In genomic region chr12:108821407-108822397, GRCh38 we compare ENCODE assay signal across 9 cellular contexts. TPM values are rescaled to one million over a fixed set of nuclear protein-coding genes. Genes with fewer than 3 reads are reported as not detected.
DNase-seq lines count a peak whose midpoint lies in the region; ATAC-seq and TF ChIP-seq lines count a peak whose summit lies in the region.
"Had no signal": no experiment of that assay in that cellular context is flagged by ENCODE, and none has a peak within 500 bp of the region (broad histone marks: within the 10 kb centered on the region; RNA-seq: fewer than 3 reads in every experiment).

No MANE protein-coding gene starts in this region.

- H3K4me1 Mint-ChIP-seq in activated T-cell treated with anti-CD3 and anti-CD28 coated beads, Interleukin-2, amount 50 U/mL, for 24 hours (ENCODE audit: low read depth), result peaks cover 43% of the 10 kb centered on the region

- no peak overlapping the region; the same call in 1 of the 2 replicates for H3K9ac ChIP-seq in OCI-LY1 (ENCODE audit: low read length)

- H3K4me3 Mint-ChIP-seq in activated T-cell treated with anti-CD3 and anti-CD28 coated beads, Interleukin-2, amount 50 U/mL, for 24 hours, result no peak overlapping the region

- peak overlapping the region; percentile 69 for H3K27ac ChIP-seq in OCI-LY1 (ENCODE audit: low read depth, low read length, poor library complexity, severe bottlenecking)
- peak overlapping the region; percentile 14 to 24 for H3K27ac ChIP-seq in thoracic aorta

- H4K20me1 ChIP-seq in OCI-LY1 (ENCODE audit: insufficient read depth, low read length), result no peaks in the 10 kb centered on the region

- H3K79me2 ChIP-seq in OCI-LY1 (ENCODE audit: insufficient read depth, low read length), result no peaks in the 10 kb centered on the region; the same call in 1 of the 2 replicates

- H3K4me1 ChIP-seq in OCI-LY1 (ENCODE audit: insufficient read depth, low read length, severe bottlenecking) (peaks cover 86% of the 10 kb centered on the region), thoracic aorta (ENCODE audit: control insufficient read depth in 1 of 2, low read depth in 2 of 2) (peaks cover 39 to 58% of the 10 kb centered on the region in 2 donors)

- DNase-seq in activated T-cell treated with anti-CD3 and anti-CD28 coated beads, Interleukin-2, amount 50 U/mL, for 24 hours, result no peak
- DNase-seq in activated T-cell treated with anti-CD3 and anti-CD28 coated beads, Interleukin-2, amount 50 U/mL, for 1 hour, result no peak
- DNase-seq in foreskin fibroblast, result peak; percentile 49 to 71
- no peak for DNase-seq in thoracic aorta (ENCODE audit: low spot score)
- DNase-seq in NCI-H2029 (lab: John Stamatoyannopoulos, UW), result no peak
- DNase-seq in HuH-7 (ENCODE audit: low spot score), result no peak
- no peak for DNase-seq in A172 (ENCODE audit: low spot score)

- H3K4me3 ChIP-seq in OCI-LY1 (ENCODE audit: low read depth, low read length, poor library complexity, severe bottlenecking) (peak overlapping the region; percentile 5), foreskin fibroblast (ENCODE audit: low read depth in 1 of 2, low read length in 2 of 2) (no peak overlapping the region), thoracic aorta (no peak overlapping the region)

- ATAC-seq in thoracic aorta (ENCODE audit: insufficient number of reproducible peaks, low FRiP score, low read depth), result no peak

- no peak for TF ChIP-seq CTCF in OCI-LY1 (IDR thresholded peaks at IDR 0.05; ENCODE audit: low read length)
- no peak for TF ChIP-seq CTCF in foreskin fibroblast (IDR thresholded peaks at IDR 0.05; ENCODE audit: low read depth, low read length)
- no peak for TF ChIP-seq CTCF in thoracic aorta (IDR thresholded peaks at IDR 0.05)

- H3K27me3 ChIP-seq in OCI-LY1 (ENCODE audit: insufficient read depth, low read length) (no peaks in the 10 kb centered on the region), thoracic aorta (replicated peaks; ENCODE audit: insufficient read depth) (no peaks in the 10 kb centered on the region)

- peaks cover 68% of the 10 kb centered on the region for H3K36me3 Mint-ChIP-seq in activated T-cell treated with anti-CD3 and anti-CD28 coated beads, Interleukin-2, amount 50 U/mL, for 24 hours (ENCODE audit: low read depth)

- H3K9me3 Mint-ChIP-seq in activated T-cell treated with anti-CD3 and anti-CD28 coated beads, Interleukin-2, amount 50 U/mL, for 24 hours, result no peaks in the 10 kb centered on the region

- no peaks in the 10 kb centered on the region for H3K9me2 ChIP-seq in OCI-LY1 (ENCODE audit: low read depth, low read length)

- H3K9me3 ChIP-seq in OCI-LY1 (ENCODE audit: low read length), result no peaks in the 10 kb centered on the region
- H3K9me3 ChIP-seq in thoracic aorta, result no peaks in the 10 kb centered on the region

- H3K27me3 Mint-ChIP-seq in activated T-cell treated with anti-CD3 and anti-CD28 coated beads, Interleukin-2, amount 50 U/mL, for 24 hours, result no peaks in the 10 kb centered on the region

- H3F3A ChIP-seq in OCI-LY1 (ENCODE audit: insufficient read depth, low read length), result peaks cover 7% of the 10 kb centered on the region; the same call in 1 of the 2 replicates

- H3K36me3 ChIP-seq in OCI-LY1 (ENCODE audit: insufficient read depth, low read length) (peaks cover 5% of the 10 kb centered on the region; the same call in 1 of the 2 replicates), thoracic aorta (peaks cover 11% of the 10 kb centered on the region)

- peak overlapping the region; percentile 47; the same call in 1 of the 2 replicates for H3K4me2 ChIP-seq in OCI-LY1 (ENCODE audit: low read length)

- peak overlapping the region; percentile 65 for H3K27ac Mint-ChIP-seq in activated T-cell treated with anti-CD3 and anti-CD28 coated beads, Interleukin-2, amount 50 U/mL, for 24 hours

- H2AFZ ChIP-seq in OCI-LY1 (ENCODE audit: low read length), result no peak overlapping the region

RNA-seq across cellular contexts. Expression of gene SSH1, which starts 35.7 kb away (rescaled TPM):
- 10 to 100 TPM; 25.3 to 57.6 TPM for total RNA-seq in thoracic aorta
- total RNA-seq in A172 (2014; rRNA removed; shearing (Covaris generic)), result 6.9 and 7.4 TPM in 2 replicates

RNA-seq across cellular contexts. Expression of gene DAO, which starts 58.2 kb away (rescaled TPM):
- not detected for total RNA-seq in thoracic aorta
- total RNA-seq in A172 (2014; rRNA removed; shearing (Covaris generic)), result not detected in 2 replicates
- total RNA-seq: T-helper 1 cell treated with Interleukin-12 subunit alpha and Interleukin-12 subunit beta and Interleukin-4 antibody, amounts not matched to agents 30 ng/mL and 1 ng/mL, for 36 hours had no signal

Comparison
In these comparisons a context has a peak if more than half of its experiments do, and no peak if none do; other contexts are left out.
1. DNase-seq: peak in foreskin fibroblast (2 of 2); none in activated T-cell treated with anti-CD3 and anti-CD28 coated beads, Interleukin-2, amount 50 U/mL, for 24 hours (single experiment), activated T-cell treated with anti-CD3 and anti-CD28 coated beads, Interleukin-2, amount 50 U/mL, for 1 hour (single experiment), thoracic aorta (single experiment), NCI-H2029 (single experiment), HuH-7 (single experiment) and A172 (single experiment).